In genomic region chr2:161782615-161783014, GRCh38 we compare ENCODE assay signal across 21 cellular contexts.
A peak's percentile ranks its signal among the peaks of the same experiment; 100 is the strongest.
DNase-seq lines count a peak whose midpoint lies in the region; ATAC-seq, FAIRE-seq and TF ChIP-seq lines count a peak whose summit lies in the region.
"Had no signal": no experiment of that assay in that cellular context is flagged by ENCODE, and none has a peak within 500 bp of the region (broad histone marks: within the 10 kb centered on the region; RNA-seq: fewer than 3 reads in every experiment).

No MANE protein-coding gene starts in this region.

- H2AFZ ChIP-seq in HepG2 (ENCODE audit: low read length) = no peak overlapping the region
- H2AFZ ChIP-seq in Karpas-422 (ENCODE audit: low read length) = no peak overlapping the region
- no peak overlapping the region for H2AFZ ChIP-seq in K562 (ENCODE audit: low read depth, low read length)
- H2AFZ ChIP-seq: GM23248 had no signal

- no peaks in the 10 kb centered on the region for H3K4me1 ChIP-seq in HepG2 (ENCODE audit: insufficient read depth, low read length)
- no peaks in the 10 kb centered on the region for H3K4me1 ChIP-seq in right lobe of liver
- H3K4me1 ChIP-seq in Karpas-422 (ENCODE audit: low read length) = no peaks in the 10 kb centered on the region
- no peaks in the 10 kb centered on the region for H3K4me1 ChIP-seq in K562 (replicated peaks in 1 of 2; ENCODE audit: control insufficient read depth in 2 of 2, insufficient read depth in 2 of 2, low read length in 2 of 2)

- H3K27ac ChIP-seq in HepG2 (ENCODE audit: extremely low read length, insufficient read depth, low read length) = no peak overlapping the region
- no peak overlapping the region for H3K27ac ChIP-seq in right lobe of liver
- no peak overlapping the region for H3K27ac ChIP-seq in Karpas-422 (ENCODE audit: low read length)
- H3K27ac ChIP-seq in K562 (ENCODE audit: extremely low read depth, low read depth, low read length) = no peak overlapping the region
- H3K27ac ChIP-seq: GM23248 had no signal

- TF ChIP-seq EP300 in HepG2 (IDR thresholded peaks at IDR 0.05; ENCODE audit: low read depth in 2 of 2, low read length in 2 of 2) = no peak
- TF ChIP-seq EP300 in HepG2 (CRISPR knock-in tag; IDR thresholded peaks at IDR 0.05; ENCODE audit: borderline replicate concordance) = no peak
- no peak for TF ChIP-seq EP300 in K562 (IDR thresholded peaks at IDR 0.05; ENCODE audit: low read length)

- CTCF ChIA-PET in HepG2 (lab: Yijun Ruan, JAX; ENCODE audit: low intra/inter-chr PET ratio, low total read pairs) (no interaction called here), K562 (lab: Yijun Ruan, JAX; ENCODE audit: low intra/inter-chr PET ratio) (no interaction called here)

- TF ChIP-seq RAD21 in HepG2 (CRISPR knock-in tag; IDR thresholded peaks at IDR 0.05) (no peak), K562 (CRISPR knock-in tag; conservative IDR thresholded peaks at IDR 0.05 in 1 of 2, IDR thresholded peaks at IDR 0.05 in 1 of 2) (no peak)

- TF ChIP-seq POLR2A in HepG2 (IDR thresholded peaks at IDR 0.05; ENCODE audit: insufficient read depth in 1 of 2, low read depth in 2 of 2, low read length in 2 of 2) (no peak), right lobe of liver (IDR thresholded peaks at IDR 0.05) (no peak), K562 (conservative IDR thresholded peaks at IDR 0.05) (no peak)

- BruUV-seq in HepG2 (replicated peaks; lab: Mats Ljungman, UMichigan) (no TSS peak), K562 (replicated peaks; lab: Mats Ljungman, UMichigan) (no TSS peak)

- DNase-seq in HepG2 (ENCODE audit: low spot score) (no peak), right lobe of liver (no peak), Karpas-422 (peak; percentile 41), K562 (ENCODE audit: extremely low read depth in 1 of 4, low spot score in 3 of 4) (no peak), activated T-cell treated with anti-CD3 and anti-CD28 coated beads for 4 hours (no peak)
- DNase-seq: 8988T; C1 segment of cervical spinal cord; Calu3; CD4-positive, alpha-beta memory T cell; COR-L47; DMS53; DMS79 treated with DMSO at 0.1 percent for 48 hours; GF-D8; GM23248; H9; HFFc6 had no signal

- no peaks in the 10 kb centered on the region for H3K9me2 ChIP-seq in Karpas-422 (replicated peaks; ENCODE audit: insufficient read depth, low read length)

- H4K20me1 ChIP-seq in HepG2 (ENCODE audit: insufficient read depth, low read length) = no peaks in the 10 kb centered on the region
- no peaks in the 10 kb centered on the region for H4K20me1 ChIP-seq in Karpas-422 (ENCODE audit: insufficient read depth, low read depth, low read length)
- H4K20me1 ChIP-seq in K562 (replicated peaks; ENCODE audit: control insufficient read depth, insufficient read depth, low read length) = no peaks in the 10 kb centered on the region

- TF ChIP-seq CTCF in HepG2 (CRISPR knock-in tag; IDR thresholded peaks at IDR 0.05) (no peak), right lobe of liver (IDR thresholded peaks at IDR 0.05) (no peak), K562 (IDR thresholded peaks at IDR 0.05 in 2 of 3, conservative IDR thresholded peaks at IDR 0.05 in 1 of 3; ENCODE audit: insufficient read depth in 2 of 3, low read depth in 1 of 3, low read length in 3 of 3) (no peak)

- 4% methylated on average over 1 of the region's 1 CpG for WGBS in HepG2 (ENCODE audit: low lambda C conversion rate)
- 40% methylated on average over 1 of the region's 1 CpG for WGBS in right lobe of liver (ENCODE audit: insufficient coverage, low coverage, low lambda C conversion rate, missing lambda C conversion rate)
- 0% methylated on average over 1 of the region's 1 CpG for WGBS in K562 (ENCODE audit: insufficient coverage, low coverage, missing lambda C conversion rate)

- H3K9ac ChIP-seq in HepG2 (ENCODE audit: insufficient read depth, low read depth, low read length) = no peak overlapping the region
- H3K9ac ChIP-seq in Karpas-422 (ENCODE audit: low read length) = no peak overlapping the region
- H3K9ac ChIP-seq in K562 (ENCODE audit: insufficient read depth in 1 of 2, low read depth in 2 of 2, low read length in 2 of 2) = no peak overlapping the region
- H3K9ac ChIP-seq: GM23248 had no signal

- H3K36me3 ChIP-seq in HepG2 (replicated peaks in 1 of 2; ENCODE audit: control insufficient read depth in 1 of 2, insufficient read depth in 2 of 2, low read length in 2 of 2) (no peaks in the 10 kb centered on the region), right lobe of liver (no peaks in the 10 kb centered on the region), Karpas-422 (ENCODE audit: insufficient read depth, low read length) (no peaks in the 10 kb centered on the region), K562 (ENCODE audit: control insufficient read depth, insufficient read depth, low read length) (no peaks in the 10 kb centered on the region)

- FAIRE-seq in HepG2 (lab: Jason Lieb, UNC) (no peak), K562 (lab: Jason Lieb, UNC) (no peak)
- FAIRE-seq: GM12892, GM19239 had no signal

- H3K9me3 ChIP-seq in HepG2 (ENCODE audit: low read length) (peaks cover 18% of the 10 kb centered on the region), right lobe of liver (peaks cover 0 to 4% (median 0%) of the 10 kb centered on the region in 4 donors), Karpas-422 (ENCODE audit: low read length) (peaks cover 17% of the 10 kb centered on the region; the same call in 1 of the 2 replicates), K562 (replicated peaks; ENCODE audit: control insufficient read depth, insufficient read depth, low read depth, low read length) (no peaks in the 10 kb centered on the region; the same call in 1 of the 2 replicates)

- no peaks in the 10 kb centered on the region for H3K9me1 ChIP-seq in K562 (ENCODE audit: control insufficient read depth, insufficient read depth, low read length)

- H3K27me3 ChIP-seq in HepG2 (ENCODE audit: control insufficient read depth in 1 of 2, insufficient read depth in 2 of 2, low read length in 2 of 2) (no peaks in the 10 kb centered on the region), right lobe of liver (no peaks in the 10 kb centered on the region), Karpas-422 (ENCODE audit: low read length) (no peaks in the 10 kb centered on the region), K562 (ENCODE audit: control insufficient read depth in 2 of 2, insufficient read depth in 2 of 2, low read length in 2 of 2) (no peaks in the 10 kb centered on the region)

- ATAC-seq in HepG2 (no peak), right lobe of liver (no peak), K562 (no peak), GM18502 (IDR thresholded peaks at IDR 0.05; ENCODE audit: poor library complexity, unreplicated experiment) (no peak), HG03342 (IDR thresholded peaks at IDR 0.05; ENCODE audit: unreplicated experiment) (no peak)
- ATAC-seq: HCT116 had no signal

- intact Hi-C loops in HepG2 (cut with micrococcal nuclease; ENCODE audit: unreplicated experiment) = no loop called here
- intact Hi-C loops in right lobe of liver (cut with DNase I) = no loop called here
- intact Hi-C loops in K562 (cut with micrococcal nuclease) = no loop called here

- POLR2A ChIA-PET in HepG2 (lab: Yijun Ruan, JAX) (no interaction called here), K562 (lab: Yijun Ruan, JAX) (no interaction called here)

- H3K4me3 ChIP-seq in HepG2 (replicated peaks in 1 of 3; ENCODE audit: insufficient read depth in 1 of 3, low read depth in 2 of 3, low read length in 3 of 3) (no peak overlapping the region), right lobe of liver (no peak overlapping the region), Karpas-422 (ENCODE audit: low read length) (no peak overlapping the region), K562 (no peak overlapping the region)
- H3K4me3 ChIP-seq: GM23248 had no signal

- H3K79me2 ChIP-seq in HepG2 (ENCODE audit: insufficient read depth, low read length) (no peaks in the 10 kb centered on the region), Karpas-422 (ENCODE audit: low read length) (no peaks in the 10 kb centered on the region), K562 (ENCODE audit: control insufficient read depth, insufficient read depth, low read length) (no peaks in the 10 kb centered on the region)

- in situ Hi-C loops in HepG2 (cut with HindIII; ENCODE audit: extremely low pct_ligation_motif_present, low pct_unique_long_range_greater_than_20kb) (no loop called here), K562 (cut with MboI) (no loop called here)

- H3K4me2 ChIP-seq in HepG2 (ENCODE audit: low read depth, low read length) = no peak overlapping the region
- H3K4me2 ChIP-seq in Karpas-422 (ENCODE audit: low read depth, low read length, poor library complexity, severe bottlenecking) = no peak overlapping the region
- no peak overlapping the region for H3K4me2 ChIP-seq in K562 (ENCODE audit: insufficient read depth, low read length)

TF ChIP-seq in HepG2, 621 proteins besides CTCF, POLR2A, EP300 and RAD21 (continues in another document):
- TF ChIP-seq MBNL3 (CRISPR knock-in tag; conservative IDR thresholded peaks at IDR 0.05) (no peak), ZNF552 (CRISPR knock-in tag; IDR thresholded peaks at IDR 0.05; ENCODE audit: borderline replicate concordance) (no peak), RXRB (CRISPR knock-in tag; IDR thresholded peaks at IDR 0.05; ENCODE audit: borderline replicate concordance) (no peak), MAFK (conservative IDR thresholded peaks at IDR 0.05 in 1 of 2, IDR thresholded peaks at IDR 0.05 in 1 of 2; ENCODE audit: low read length in 2 of 2) (peak; percentile 24 to 62; a peak in 2 of 4 replicates), ZNF160 (CRISPR knock-in tag; IDR thresholded peaks at IDR 0.05) (peak; percentile 98), FOXK2 (IDR thresholded peaks at IDR 0.05) (no peak)

TF ChIP-seq in K562, 482 proteins besides CTCF, POLR2A, EP300 and RAD21:
- peak; percentile 64 for TF ChIP-seq ZNF316 (IDR thresholded peaks at IDR 0.05)
- peak; percentile 67; the same call in 1 of the 2 replicates for TF ChIP-seq TRIM28 (IDR thresholded peaks at IDR 0.05)
- 0 out of 2 replicates have a peak, but pooled peaks have one; percentile 17 for TF ChIP-seq NFE2 (IDR thresholded peaks at IDR 0.05; ENCODE audit: low read depth)
- TF ChIP-seq ZNF408 (CRISPR knock-in tag; IDR thresholded peaks at IDR 0.05; ENCODE audit: low read depth) = no peak
- TF ChIP-seq MAFK (IDR thresholded peaks at IDR 0.05; ENCODE audit: low read length) = peak; percentile 34; the same call in 1 of the 2 replicates
TF ChIP-seq in K562: peak in this region for 4.

Comparison
In these comparisons a context has a peak if more than half of its experiments do, and no peak if none do; other contexts are left out.
1. Of the 241 proteins assayed by ChIP-seq in both HepG2 and K562: peak only in HepG2: MAFF; only in K562: NFE2; in both: MAFK; in neither: 238.